ENCODE assay signal across 8 cellular contexts in the genomic region with DNA sequence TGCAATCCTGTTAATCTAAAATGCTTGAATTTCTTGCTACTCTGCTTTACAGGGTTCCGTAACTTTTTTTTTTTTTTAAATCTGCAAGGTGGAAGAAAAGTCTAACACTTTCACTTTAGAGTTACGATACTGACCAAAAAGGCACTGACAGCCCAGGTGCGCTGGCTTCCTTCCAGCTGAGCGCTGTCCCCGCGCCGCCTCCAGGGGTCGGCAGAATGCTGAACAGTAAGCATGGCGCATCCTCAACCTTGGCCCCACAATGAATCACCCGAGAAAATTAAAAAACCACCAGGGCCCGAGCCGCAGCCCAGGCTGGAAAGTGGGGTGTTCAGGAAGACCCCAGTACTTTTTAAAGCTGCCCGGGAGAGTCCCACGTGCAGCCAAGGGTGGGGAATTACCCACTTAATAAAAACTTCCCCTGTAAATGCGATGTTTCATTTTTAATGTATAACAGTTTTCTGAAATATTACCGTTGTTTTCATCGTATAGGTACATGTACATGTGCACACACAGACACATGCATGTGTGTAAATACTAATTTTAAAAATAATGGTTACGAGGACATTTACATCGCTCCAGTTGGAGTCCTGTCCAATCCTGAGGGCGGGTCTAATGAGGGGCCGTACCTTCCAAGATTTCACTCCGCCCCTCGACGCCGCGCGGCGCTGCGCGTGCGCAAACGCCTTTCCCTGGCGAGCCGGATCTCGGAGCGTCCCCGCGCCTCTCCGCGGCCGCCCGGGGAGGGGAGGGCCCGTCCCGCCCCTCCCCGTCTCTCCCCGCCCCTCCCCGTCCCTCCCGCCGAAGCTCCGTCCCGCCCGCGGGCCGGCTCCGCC. TPM values are rescaled to one million over a fixed set of nuclear protein-coding genes. Genes with fewer than 3 reads are reported as not detected.
DNase-seq lines count a peak whose midpoint lies in the region; ATAC-seq and TF ChIP-seq lines count a peak whose summit lies in the region.

No MANE protein-coding gene starts in this region.

- peak overlapping the region; percentile 87 for H3K27ac Mint-ChIP-seq in endodermal cell

- H3K4me3 Mint-ChIP-seq in endodermal cell, result peak overlapping the region; percentile 90

- H3K4me1 ChIP-seq in endodermal cell (ENCODE audit: control insufficient read depth, insufficient read depth, low read length) (peaks cover 4% of the 10 kb centered on the region), mesodermal cell (ENCODE audit: control insufficient read depth, insufficient read depth, low read length, poor library complexity, severe bottlenecking) (no peaks in the 10 kb centered on the region)

- H3K9ac ChIP-seq in endodermal cell (ENCODE audit: extremely low read depth, low read length, poor library complexity, severe bottlenecking), result peak overlapping the region; percentile 90

- 0 to 1% methylated on average over 11 to 49 of the region's 55 CpGs for WGBS in endodermal cell (ENCODE audit: insufficient coverage in 1 of 2, insufficient read length in 1 of 2), 2 experiments
- WGBS in mesodermal cell (ENCODE audit: insufficient coverage in 2 of 2), 2 experiments, result 1 to 2% methylated on average over 19 to 22 of the region's 55 CpGs

- no peaks in the 10 kb centered on the region for H3K36me3 Mint-ChIP-seq in endodermal cell (ENCODE audit: low read depth)

- H3K9me3 ChIP-seq in endodermal cell (ENCODE audit: control insufficient read depth, low read length), result no peaks in the 10 kb centered on the region
- H3K9me3 ChIP-seq in mesodermal cell (ENCODE audit: control insufficient read depth, low read length), result no peaks in the 10 kb centered on the region

- peaks cover 8% of the 10 kb centered on the region for H3K4me1 Mint-ChIP-seq in endodermal cell

- peaks cover 23% of the 10 kb centered on the region for H3K27me3 ChIP-seq in endodermal cell (ENCODE audit: control insufficient read depth, insufficient read depth, low read length, poor library complexity, severe bottlenecking)

- DNase-seq in Caki2 (ENCODE audit: low read depth) (peak; percentile 93), HUDEP-2 (lab: John Stamatoyannopoulos, UW; ENCODE audit: unreplicated experiment in 76 of 76) (peak in 75 of 76 experiments; percentile 27 to 99 (median 95)), NOMO-1 treated with dmso at 0.1 percent for 144 hours (lab: John Stamatoyannopoulos, UW; ENCODE audit: unreplicated experiment) (peak; percentile 78), endodermal cell (peak; percentile 98)
- peak; percentile 79 for DNase-seq in activated CD8-positive, alpha-beta memory T cell treated with anti-CD3 and anti-CD28 coated beads, Interleukin-2, amount 50 U/mL, for 24 hours (ENCODE audit: extremely low read depth)
- peak; percentile 90 for DNase-seq in stimulated activated CD8-positive, alpha-beta memory T cell treated with anti-CD3 and anti-CD28 coated beads, Interleukin-15, amount 100 ng/mL, for 1 hour (ENCODE audit: low read depth)

- in situ Hi-C loops in Caki2 (cut with HindIII; ENCODE audit: low pct_unique_long_range_greater_than_20kb, low sequenced_read_pairs), result no loop called here

- peaks cover 18% of the 10 kb centered on the region for H3K27me3 Mint-ChIP-seq in endodermal cell (ENCODE audit: insufficient read depth)

- ATAC-seq in GM21423 (IDR thresholded peaks at IDR 0.05; ENCODE audit: unreplicated experiment), result peak; percentile 81

- no peaks in the 10 kb centered on the region for H3K36me3 ChIP-seq in endodermal cell (ENCODE audit: control insufficient read depth, insufficient read depth, low read length)
- no peaks in the 10 kb centered on the region for H3K36me3 ChIP-seq in mesodermal cell (ENCODE audit: control insufficient read depth, insufficient read depth, low read length)

- H3K27ac ChIP-seq in endodermal cell (ENCODE audit: low read depth, low read length) (no peak overlapping the region), mesodermal cell (ENCODE audit: low read depth, low read length, severe bottlenecking) (peak overlapping the region; percentile 82)

- no peaks in the 10 kb centered on the region for H3K9me3 Mint-ChIP-seq in endodermal cell

- peak; percentile 85 for TF ChIP-seq CTCF in endodermal cell (conservative IDR thresholded peaks at IDR 0.05)

- peak overlapping the region; percentile 90 for H3K4me3 ChIP-seq in endodermal cell (ENCODE audit: low read length)
- peak overlapping the region; percentile 97 for H3K4me3 ChIP-seq in mesodermal cell (ENCODE audit: extremely low read depth, insufficient read depth, low read length, poor library complexity, severe bottlenecking)

RNA-seq across cellular contexts. Expression of a gene that starts 0.4 kb away (rescaled TPM):
- total RNA-seq in Caki2 (2014; rRNA removed; shearing (Covaris generic); ENCODE audit: low replicate concordance), result 56.2 and 71.1 TPM in 2 replicates
- 10 to 100 TPM; 23.0 to 30.5 TPM for total RNA-seq in endodermal cell
- 36.1 TPM for polyA plus RNA-seq in endodermal cell (2013, experiment 1 of 2)
- polyA plus RNA-seq in endodermal cell (2013, experiment 2 of 2), result 34.7 TPM
- polyA plus RNA-seq in mesodermal cell (2013, experiment 1 of 2), result 36.3 TPM
- polyA plus RNA-seq in mesodermal cell (2013, experiment 2 of 2), result 41.6 TPM

RNA-seq across cellular contexts. Expression of a gene that starts 19.9 kb away (rescaled TPM):
- 24.2 and 40.2 TPM in 2 replicates for total RNA-seq in Caki2 (2014; rRNA removed; shearing (Covaris generic); ENCODE audit: low replicate concordance)
- 10 to 100 TPM; 35.8 to 41.7 TPM for total RNA-seq in endodermal cell
- 32.2 TPM for polyA plus RNA-seq in endodermal cell (2013, experiment 1 of 2)
- 33.2 TPM for polyA plus RNA-seq in endodermal cell (2013, experiment 2 of 2)
- 35.7 TPM for polyA plus RNA-seq in mesodermal cell (2013, experiment 1 of 2)
- 45.3 TPM for polyA plus RNA-seq in mesodermal cell (2013, experiment 2 of 2)
